Comparison of ENCODE assay signal across 24 cellular contexts in genomic region chr17:177762-178161, GRCh38. TPM values are rescaled to one million over a fixed set of nuclear protein-coding genes. Genes with fewer than 3 reads are reported as not detected.
"Had no signal": no experiment of that assay in that cellular context is flagged by ENCODE, and none has a peak within 500 bp of the region (broad histone marks: within the 10 kb centered on the region; RNA-seq: fewer than 3 reads in every experiment).

No MANE protein-coding gene starts in this region.

- H3K4me3 Mint-ChIP-seq: stimulated activated memory B cell treated with anti-CD40 and anti-IgM and Interleukin-4, amounts not matched to agents 10 μg/mL and 1 μg/mL and 100 μg/mL, for 72 hours had no signal

- H3K9me3 Mint-ChIP-seq: mesothelial cell of epicardium; stimulated activated memory B cell treated with anti-CD40 and anti-IgM and Interleukin-4, amounts not matched to agents 10 μg/mL and 1 μg/mL and 100 μg/mL, for 72 hours had no signal

- H3K36me3 Mint-ChIP-seq: naive B cell; stimulated activated memory B cell treated with anti-CD40 and anti-IgM and Interleukin-4, amounts not matched to agents 10 μg/mL and 1 μg/mL and 100 μg/mL, for 72 hours had no signal

- H3K27ac Mint-ChIP-seq: mesothelial cell of epicardium; naive B cell; stimulated activated memory B cell treated with anti-CD40 and anti-IgM and Interleukin-4, amounts not matched to agents 10 μg/mL and 1 μg/mL and 100 μg/mL, for 72 hours had no signal

- DNase-seq: cortex of kidney; effector CD4-positive, alpha-beta T cell; foreskin fibroblast; gastrocnemius medialis; heart right ventricle; hippocampal formation; left cardiac atrium; left lung; mesenchymal stem cell; mucosa of descending colon; naive B cell; occipital lobe; ovary; right cardiac atrium; spleen; stimulated activated CD4-positive, alpha-beta T cell treated with anti-CD3 and anti-CD28 coated beads, Interleukin-4, amount 100 ng/mL, for 4 hours; stimulated activated naive CD8-positive, alpha-beta T cell treated with anti-CD3 and anti-CD28 coated beads, Interleukin-15, Interleukin-2, amounts not matched to agents 100 U/mL and 50 U/mL, for 24 hours; substantia nigra; upper lobe of left lung had no signal

- H3K4me1 Mint-ChIP-seq: stimulated activated memory B cell treated with anti-CD40 and anti-IgM and Interleukin-4, amounts not matched to agents 10 μg/mL and 1 μg/mL and 100 μg/mL, for 72 hours had no signal

- ATAC-seq: esophagus mucosa; gastrocnemius medialis; heart right ventricle; left cardiac atrium; left lung; mucosa of descending colon; psoas muscle; stimulated activated memory B cell treated with anti-CD40 and anti-IgM and Interleukin-4, amounts not matched to agents 10 μg/mL and 1 μg/mL and 100 μg/mL, for 72 hours; stimulated activated naive CD8-positive, alpha-beta T cell treated with anti-CD3 and anti-CD28 coated beads, Interleukin-15, Interleukin-2, amounts not matched to agents 100 U/mL and 50 U/mL, for 24 hours had no signal

RNA-seq across cellular contexts. Expression of gene SCGB1C2, which starts 40.4 kb away (rescaled TPM):
- polyA plus RNA-seq: heart right ventricle, neural cell, ovary, psoas muscle, right cardiac atrium, spleen had no signal
